Comparison of ENCODE assay signal across 21 cellular contexts in the genomic region with DNA sequence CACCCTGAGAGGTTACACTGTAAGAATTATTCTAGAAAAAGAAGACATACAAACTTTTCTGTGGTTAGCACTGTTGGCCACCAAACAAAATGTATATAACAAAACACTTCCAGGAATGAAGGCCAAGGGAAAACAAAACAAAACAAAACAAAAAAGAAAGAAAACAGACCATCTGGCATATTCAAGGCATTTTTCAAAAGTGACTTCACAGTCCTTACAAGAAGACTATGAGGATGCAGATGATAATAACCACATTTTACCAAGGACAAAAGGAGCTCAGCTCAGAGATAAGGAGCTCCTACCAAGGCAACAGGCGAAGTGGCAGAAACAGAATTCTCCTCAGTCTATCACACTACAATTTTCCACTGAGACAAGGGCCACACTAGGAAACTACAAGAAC. TPM values are rescaled to one million over a fixed set of nuclear protein-coding genes. Genes with fewer than 3 reads are reported as not detected.
DNase-seq lines count a peak whose midpoint lies in the region; TF ChIP-seq lines count a peak whose summit lies in the region.
"Had no signal": no experiment of that assay in that cellular context is flagged by ENCODE, and none has a peak within 500 bp of the region (broad histone marks: within the 10 kb centered on the region; RNA-seq: fewer than 3 reads in every experiment).

No MANE protein-coding gene starts in this region.

- H3K56ac ChIP-seq in mesendoderm (ENCODE audit: low read length) = no peak overlapping the region

- no TSS peak for BruUV-seq in Calu3 (replicated peaks; lab: Mats Ljungman, UMichigan)

- H4K12ac ChIP-seq in trophoblast cell (ENCODE audit: low read depth, low read length) = no peak overlapping the region

- peak overlapping the region; percentile 33 for H3K27ac Mint-ChIP-seq in Calu3 (ENCODE audit: unreplicated experiment)
- peak overlapping the region; percentile 66 for H3K27ac Mint-ChIP-seq in HFFc6
- H3K27ac Mint-ChIP-seq: activated B cell treated with CpG ODN at 0.5 μM for 24 hours; activated naive CD8-positive, alpha-beta T cell; type B pancreatic cell had no signal

- H3K79me2 ChIP-seq in trophoblast cell (ENCODE audit: control insufficient read depth, insufficient read depth, low read length, poor library complexity) (no peaks in the 10 kb centered on the region), mesendoderm (ENCODE audit: control insufficient read depth, insufficient read depth, low read length) (peaks cover 2% of the 10 kb centered on the region)

- in situ Hi-C loops in KBM-7 (cut with MboI; ENCODE audit: low pct_unique_long_range_greater_than_20kb, low sequenced_read_pairs) = no loop called here

- H2AFZ ChIP-seq in mesenchymal stem cell (ENCODE audit: low read depth, low read length) (no peak overlapping the region), trophoblast cell (ENCODE audit: insufficient read depth, low read length, poor library complexity) (no peak overlapping the region)

- TF ChIP-seq CTCF in Calu3 (IDR thresholded peaks at IDR 0.05; ENCODE audit: unreplicated experiment) (no peak), HFFc6 (IDR thresholded peaks at IDR 0.05) (no peak), cardiac fibroblast (IDR thresholded peaks at IDR 0.05; ENCODE audit: low read depth, low read length) (no peak)

- H3K27me3 ChIP-seq in mesenchymal stem cell (ENCODE audit: control insufficient read depth in 1 of 2, insufficient read depth in 1 of 2, low read length in 2 of 2) = no peaks in the 10 kb centered on the region
- no peaks in the 10 kb centered on the region for H3K27me3 ChIP-seq in trophoblast cell (ENCODE audit: insufficient read depth, low read length)
- H3K27me3 ChIP-seq in mesendoderm (ENCODE audit: insufficient read depth, low read length, poor library complexity) = no peaks in the 10 kb centered on the region
- H3K27me3 ChIP-seq: heart left ventricle, right lobe of liver had no signal

- H3K4me1 ChIP-seq in mesenchymal stem cell (ENCODE audit: control insufficient read depth, insufficient read depth, low read depth, low read length) = peaks cover 1% of the 10 kb centered on the region
- H3K4me1 ChIP-seq in trophoblast cell (ENCODE audit: control insufficient read depth in 1 of 2, insufficient read depth in 2 of 2, low read length in 2 of 2) = peaks cover 0 to 3% of the 10 kb centered on the region in 2 experiments
- H3K4me1 ChIP-seq in mesendoderm (ENCODE audit: control insufficient read depth, low read depth, low read length) = peaks cover 2% of the 10 kb centered on the region
- H3K4me1 ChIP-seq: heart left ventricle had no signal

- H3K18ac ChIP-seq in mesenchymal stem cell (ENCODE audit: low read depth in 1 of 2, low read length in 2 of 2) (no peak overlapping the region), trophoblast cell (ENCODE audit: low read length) (no peak overlapping the region), mesendoderm (ENCODE audit: low read length) (no peak overlapping the region)

- H2BK120ac ChIP-seq in mesenchymal stem cell (ENCODE audit: low read depth, low read length) (no peak overlapping the region), trophoblast cell (ENCODE audit: insufficient read depth, low read length, poor library complexity) (no peak overlapping the region), mesendoderm (ENCODE audit: low read depth, low read length) (no peak overlapping the region)

- no peak for DNase-seq in Calu3
- DNase-seq in HFFc6 = peak; percentile 38
- DNase-seq in cardiac fibroblast (ENCODE audit: low read depth in 2 of 2) = peak; percentile 61 to 74
- peak; percentile 48 for DNase-seq in mesenchymal stem cell
- DNase-seq in trophoblast cell = no peak
- no peak for DNase-seq in mesendoderm
- no peak for DNase-seq in germinal center (ENCODE audit: low spot score)
- DNase-seq in KBM-7 = no peak
- DNase-seq: activated B cell treated with CpG ODN at 0.5 μM for 24 hours; C1 segment of cervical spinal cord; DMS79 treated with DMSO at 0.1 percent for 48 hours; heart left ventricle; kidney; MM.1S; NCI-H2029 treated with DMSO at 0.1 percent for 48 hours; NCI-H510A treated with DMSO at 0.1 percent for 48 hours; PC-3; right lobe of liver; stimulated activated CD4-positive, alpha-beta T cell treated with anti-CD3 and anti-CD28 coated beads, Interleukin-4, amount 100 ng/mL, for 24 hours had no signal

- H3K79me1 ChIP-seq in mesenchymal stem cell (replicated peaks; ENCODE audit: low read length, poor library complexity, severe bottlenecking) (peaks cover 21% of the 10 kb centered on the region), trophoblast cell (ENCODE audit: low read length) (no peaks in the 10 kb centered on the region), mesendoderm (ENCODE audit: low read length) (peaks cover 2% of the 10 kb centered on the region)

- H3K27me3 Mint-ChIP-seq in Calu3 (ENCODE audit: unreplicated experiment) = no peaks in the 10 kb centered on the region
- H3K27me3 Mint-ChIP-seq in HFFc6 (ENCODE audit: insufficient read depth) = no peaks in the 10 kb centered on the region
- H3K27me3 Mint-ChIP-seq: activated B cell treated with CpG ODN at 0.5 μM for 24 hours; activated naive CD8-positive, alpha-beta T cell; type B pancreatic cell had no signal

- H4K91ac ChIP-seq in mesenchymal stem cell (ENCODE audit: low read length) (no peak overlapping the region), trophoblast cell (ENCODE audit: low read depth, low read length) (no peak overlapping the region)

- H3K14ac ChIP-seq in mesenchymal stem cell (ENCODE audit: low read length in 2 of 2) = no peak overlapping the region
- H3K14ac ChIP-seq in trophoblast cell (ENCODE audit: low read length) = no peak overlapping the region

- H3K4me3 Mint-ChIP-seq in Calu3 (ENCODE audit: low read depth, unreplicated experiment) = no peak overlapping the region
- no peak overlapping the region for H3K4me3 Mint-ChIP-seq in HFFc6
- H3K4me3 Mint-ChIP-seq: activated B cell treated with CpG ODN at 0.5 μM for 24 hours; activated naive CD8-positive, alpha-beta T cell; type B pancreatic cell had no signal

- no peak overlapping the region for H4K8ac ChIP-seq in mesenchymal stem cell (ENCODE audit: low read length)
- H4K8ac ChIP-seq in trophoblast cell (ENCODE audit: low read depth, low read length) = no peak overlapping the region
- H4K8ac ChIP-seq in mesendoderm (ENCODE audit: low read depth, low read length) = no peak overlapping the region

- peaks cover 2% of the 10 kb centered on the region for H3K9me3 Mint-ChIP-seq in Calu3 (ENCODE audit: low read depth, unreplicated experiment)
- no peaks in the 10 kb centered on the region for H3K9me3 Mint-ChIP-seq in HFFc6
- H3K9me3 Mint-ChIP-seq: activated B cell treated with CpG ODN at 0.5 μM for 24 hours, type B pancreatic cell had no signal

- H2AK5ac ChIP-seq in mesenchymal stem cell (ENCODE audit: low read length, severe bottlenecking) = no peak overlapping the region
- no peak overlapping the region for H2AK5ac ChIP-seq in trophoblast cell (ENCODE audit: low read length)
- H2AK5ac ChIP-seq in mesendoderm (ENCODE audit: low read length) = no peak overlapping the region

- H2BK5ac ChIP-seq in mesenchymal stem cell (ENCODE audit: low read depth, low read length, poor library complexity, severe bottlenecking) (no peak overlapping the region), trophoblast cell (ENCODE audit: low read depth, low read length, poor library complexity) (no peak overlapping the region), mesendoderm (ENCODE audit: low read length) (no peak overlapping the region)

- H2BK15ac ChIP-seq in mesenchymal stem cell (ENCODE audit: low read depth, poor library complexity, severe bottlenecking) (no peak overlapping the region), mesendoderm (replicated peaks; ENCODE audit: low read depth) (no peak overlapping the region)

- H3K9ac ChIP-seq in mesenchymal stem cell (ENCODE audit: low read length) (no peak overlapping the region), trophoblast cell (ENCODE audit: low read length) (no peak overlapping the region), mesendoderm (ENCODE audit: low read length) (no peak overlapping the region)

- no CpG with 5 or more reads among the region's 1 CpG for WGBS in mesenchymal stem cell
- no CpG with 5 or more reads among the region's 1 CpG for WGBS in trophoblast cell (ENCODE audit: extremely low coverage, insufficient coverage, insufficient read length)
- no CpG with 5 or more reads among the region's 1 CpG for WGBS in mesendoderm (ENCODE audit: extremely low coverage, insufficient coverage, low lambda C conversion rate)

- no peak overlapping the region for H3K4ac ChIP-seq in mesenchymal stem cell (ENCODE audit: low read depth in 1 of 2, low read length in 2 of 2)
- H3K4ac ChIP-seq in trophoblast cell (ENCODE audit: low read depth, low read length) = no peak overlapping the region
- H3K4ac ChIP-seq in mesendoderm (ENCODE audit: low read depth, low read length) = no peak overlapping the region

- H3K23ac ChIP-seq in mesenchymal stem cell (ENCODE audit: low read length in 2 of 2) (no peak overlapping the region), trophoblast cell (ENCODE audit: low read length) (no peak overlapping the region), mesendoderm (ENCODE audit: low read length) (no peak overlapping the region)

- H3K4me2 ChIP-seq in mesenchymal stem cell (ENCODE audit: low read length, poor library complexity, severe bottlenecking) (no peak overlapping the region), trophoblast cell (ENCODE audit: low read length) (no peak overlapping the region), mesendoderm (ENCODE audit: low read length) (no peak overlapping the region)

- H3K4me1 Mint-ChIP-seq in Calu3 (ENCODE audit: low read depth, unreplicated experiment) = peaks cover 32% of the 10 kb centered on the region
- peaks cover 49% of the 10 kb centered on the region for H3K4me1 Mint-ChIP-seq in HFFc6 (ENCODE audit: low read depth)

- peak overlapping the region; percentile 8 for H3K27ac ChIP-seq in mesenchymal stem cell (ENCODE audit: low read length, poor library complexity, severe bottlenecking)
- no peak overlapping the region for H3K27ac ChIP-seq in trophoblast cell (ENCODE audit: low read depth, low read length)
- no peak overlapping the region for H3K27ac ChIP-seq in mesendoderm (ENCODE audit: low read depth, low read length)
- H3K27ac ChIP-seq: right lobe of liver had no signal

- H4K5ac ChIP-seq in mesendoderm (ENCODE audit: low read length) = no peak overlapping the region

- peaks cover 0 to 14% of the 10 kb centered on the region in 2 experiments for H3K36me3 ChIP-seq in mesenchymal stem cell (ENCODE audit: control insufficient read depth in 1 of 2, insufficient read depth in 2 of 2, low read depth in 1 of 2, low read length in 2 of 2)
- peaks cover 0 to 4% of the 10 kb centered on the region in 2 experiments for H3K36me3 ChIP-seq in trophoblast cell (ENCODE audit: control insufficient read depth in 1 of 2, insufficient read depth in 2 of 2, low read length in 2 of 2)
- no peaks in the 10 kb centered on the region for H3K36me3 ChIP-seq in mesendoderm (ENCODE audit: control insufficient read depth, insufficient read depth, low read length)
- H3K36me3 ChIP-seq: right lobe of liver had no signal

- intact Hi-C loops in Calu3 (cut with micrococcal nuclease; ENCODE audit: unreplicated experiment) = no loop called here

- H3K9me3 ChIP-seq in mesenchymal stem cell (ENCODE audit: control insufficient read depth, low read length) (no peaks in the 10 kb centered on the region), trophoblast cell (ENCODE audit: insufficient read depth, low read depth, low read length) (no peaks in the 10 kb centered on the region)
- H3K9me3 ChIP-seq: heart left ventricle, right lobe of liver had no signal

- H2BK12ac ChIP-seq in mesenchymal stem cell (ENCODE audit: low read length in 2 of 2) (no peak overlapping the region), trophoblast cell (ENCODE audit: low read length) (no peak overlapping the region)

- CTCF ChIA-PET in Calu3 (lab: Charles Lee) = no interaction called here

- H3K36me3 Mint-ChIP-seq in Calu3 (ENCODE audit: insufficient read depth, unreplicated experiment) (peaks cover 31% of the 10 kb centered on the region), HFFc6 (ENCODE audit: low read depth) (peaks cover 25% of the 10 kb centered on the region)

- H3K4me3 ChIP-seq in cardiac fibroblast (replicated peaks in 1 of 2; ENCODE audit: low read depth in 2 of 2, low read length in 2 of 2) (no peak overlapping the region), mesenchymal stem cell (ENCODE audit: insufficient read depth in 1 of 2, low read depth in 1 of 2, low read length in 2 of 2) (no peak overlapping the region), trophoblast cell (ENCODE audit: low read depth, low read length) (no peak overlapping the region), mesendoderm (ENCODE audit: low read length) (no peak overlapping the region)
- H3K4me3 ChIP-seq: heart left ventricle, right lobe of liver had no signal

RNA-seq across cellular contexts. Expression of a gene that starts 24.9 kb away (rescaled TPM):
- 413 and 478 TPM in 2 replicates for total RNA-seq in Calu3 (2022)
- 100 to 1,000 TPM; 234 to 406 (median 384) TPM for total RNA-seq in HFFc6 (2021; fragmentation: NEBNext Ultra II Directional; extraction: Animal tissue kit (Norgen Biotek cat#: 25700))
- 491 TPM for polyA plus RNA-seq in mesenchymal stem cell (2013, experiment 1 of 2)
- polyA plus RNA-seq in mesenchymal stem cell (2013, experiment 2 of 2) = 516 TPM
- polyA plus RNA-seq in trophoblast cell (2013) = 112 and 122 TPM in 2 replicates
- polyA plus RNA-seq in mesendoderm (2013, experiment 1 of 2) = 274 TPM
- 280 TPM for polyA plus RNA-seq in mesendoderm (2013, experiment 2 of 2)

Comparison
In these comparisons a context has a peak if more than half of its experiments do, and no peak if none do; other contexts are left out.
1. DNase-seq: peak in HFFc6 (single experiment), cardiac fibroblast (2 of 2) and mesenchymal stem cell (single experiment); none in Calu3 (single experiment), trophoblast cell (0 of 2), mesendoderm (single experiment), germinal center (single experiment) and KBM-7 (single experiment).